ENCODE assay signal across 12 cellular contexts in the genomic region with DNA sequence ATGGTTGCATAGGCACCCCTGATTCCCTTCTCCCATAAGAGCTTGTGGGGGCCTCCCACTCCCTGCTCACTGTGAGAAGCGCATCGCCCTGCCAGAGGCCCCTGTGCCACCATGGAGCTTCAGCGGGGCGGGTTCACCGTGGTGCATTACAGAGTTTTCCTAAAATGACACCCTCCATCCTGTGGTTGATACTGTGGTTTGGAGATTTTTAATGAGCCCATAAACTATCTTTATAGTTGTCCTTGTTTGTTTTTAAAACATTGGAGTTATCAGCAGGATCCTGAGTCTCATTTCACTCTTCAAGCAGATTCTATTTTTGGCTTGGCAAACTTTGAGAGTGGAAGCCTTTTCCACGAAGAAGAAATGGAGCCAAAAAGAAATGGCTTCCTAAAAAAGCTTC.
"Had no signal": no experiment of that assay in that cellular context is flagged by ENCODE, and none has a peak within 500 bp of the region (broad histone marks: within the 10 kb centered on the region; RNA-seq: fewer than 3 reads in every experiment).

No MANE protein-coding gene starts in this region.

- H3K9me3 ChIP-seq: colonic mucosa, thyroid gland had no signal

- DNase-seq: activated CD4-positive, alpha-beta memory T cell treated with anti-CD3 and anti-CD28 coated beads, Interleukin-2, amount 10 ng/mL, durations not matched to agents 7 days and 5 days; activated naive CD8-positive, alpha-beta T cell treated with anti-CD3 and anti-CD28 coated beads, Interleukin-2, amount 10 ng/mL, durations not matched to agents 7 days and 5 days; activated T-cell treated with anti-CD3 and anti-CD28 coated beads, Interleukin-2, amount 50 U/mL, for 48 hours; anterior cingulate cortex; colonic mucosa; effector CD4-positive, alpha-beta T cell; hippocampal formation; kidney glomerular epithelial cell; retina; stimulated activated CD4-positive, alpha-beta T cell treated with anti-CD3 and anti-CD28 coated beads, Interleukin-4, amount 100 ng/mL, for 4 hours; thyroid gland had no signal

- H3K27ac ChIP-seq: cardiac muscle cell, colonic mucosa, thyroid gland had no signal

- H3K4me1 ChIP-seq: colonic mucosa, thyroid gland had no signal

- H3K4me3 ChIP-seq: cardiac muscle cell, colonic mucosa, thyroid gland had no signal

- H3K36me3 ChIP-seq: cardiac muscle cell, colonic mucosa, thyroid gland had no signal

- H3K27me3 ChIP-seq: cardiac muscle cell, colonic mucosa, thyroid gland had no signal
